Comparison of ENCODE assay signal across 27 cellular contexts in genomic region chr7:32872421-32872820, GRCh38.
"Had no signal": no experiment of that assay in that cellular context is flagged by ENCODE, and none has a peak within 500 bp of the region (broad histone marks: within the 10 kb centered on the region; RNA-seq: fewer than 3 reads in every experiment).

No MANE protein-coding gene starts in this region.

- H3K27ac ChIP-seq: ascending aorta, cardiac muscle cell, parathyroid adenoma, transverse colon, WERI-Rb-1 had no signal

- H3K4me1 Mint-ChIP-seq: brain had no signal

- H3K27me3 ChIP-seq: ascending aorta, cardiac muscle cell, dorsolateral prefrontal cortex, transverse colon had no signal

- H3K4me3 Mint-ChIP-seq: activated CD4-positive, alpha-beta memory T cell treated with anti-CD3 and anti-CD28 coated beads, Interleukin-2, amount 10 ng/mL, durations not matched to agents 7 days and 5 days; activated CD4-positive, alpha-beta T cell treated with anti-CD3 and anti-CD28 coated beads, Interleukin-2, amount 10 ng/mL, durations not matched to agents 24 days and 14 days; activated CD8-positive, alpha-beta memory T cell treated with anti-CD3 and anti-CD28 coated beads, Interleukin-2, amount 10 ng/mL, durations not matched to agents 7 days and 5 days; activated naive CD4-positive, alpha-beta T cell treated with anti-CD3 and anti-CD28 coated beads for 36 hours; activated naive CD8-positive, alpha-beta T cell treated with anti-CD3 and anti-CD28 coated beads for 36 hours; brain; naive B cell; neural crest cell; T-helper 17 cell had no signal

- H3K27ac Mint-ChIP-seq: activated CD4-positive, alpha-beta memory T cell treated with anti-CD3 and anti-CD28 coated beads, Interleukin-2, amount 10 ng/mL, durations not matched to agents 7 days and 5 days; activated CD4-positive, alpha-beta T cell treated with anti-CD3 and anti-CD28 coated beads, Interleukin-2, amount 10 ng/mL, durations not matched to agents 24 days and 14 days; activated CD8-positive, alpha-beta memory T cell treated with anti-CD3 and anti-CD28 coated beads, Interleukin-2, amount 10 ng/mL, durations not matched to agents 7 days and 5 days; activated naive CD4-positive, alpha-beta T cell treated with anti-CD3 and anti-CD28 coated beads for 36 hours; activated naive CD8-positive, alpha-beta T cell treated with anti-CD3 and anti-CD28 coated beads for 36 hours; activated T-cell treated with anti-CD3 and anti-CD28 coated beads, Interleukin-2, amount 50 U/mL, for 72 hours; T-helper 17 cell had no signal

- H3K4me1 ChIP-seq: parathyroid adenoma had no signal

- H3K4me3 ChIP-seq: ascending aorta, cardiac muscle cell, coronary artery, dorsolateral prefrontal cortex, transverse colon had no signal

- H3K9me3 ChIP-seq: ascending aorta, transverse colon had no signal

- H3K27me3 Mint-ChIP-seq: activated CD4-positive, alpha-beta memory T cell treated with anti-CD3 and anti-CD28 coated beads, Interleukin-2, amount 10 ng/mL, durations not matched to agents 7 days and 5 days; activated CD4-positive, alpha-beta T cell treated with anti-CD3 and anti-CD28 coated beads, Interleukin-2, amount 10 ng/mL, durations not matched to agents 24 days and 14 days; activated CD8-positive, alpha-beta memory T cell treated with anti-CD3 and anti-CD28 coated beads, Interleukin-2, amount 10 ng/mL, durations not matched to agents 7 days and 5 days; activated naive CD8-positive, alpha-beta T cell treated with anti-CD3 and anti-CD28 coated beads for 36 hours; brain; effector memory CD8-positive, alpha-beta T cell; naive B cell; T-helper 17 cell had no signal

- H2AFZ ChIP-seq: parathyroid adenoma had no signal

- ATAC-seq: esophagus mucosa, T-helper 17 cell had no signal

- H3K9ac ChIP-seq: parathyroid adenoma had no signal

- FAIRE-seq: islet of Langerhans had no signal

- DNase-seq: activated CD4-positive, alpha-beta memory T cell treated with anti-CD3 and anti-CD28 coated beads, Interleukin-2, amount 10 ng/mL, durations not matched to agents 7 days and 5 days; activated CD4-positive, alpha-beta T cell treated with anti-CD3 and anti-CD28 coated beads, Interleukin-2, amount 10 ng/mL, durations not matched to agents 24 days and 14 days; activated CD4-positive, CD25-positive, alpha-beta regulatory T cell treated with anti-CD3 and anti-CD28 coated beads, Interleukin-2, amount 50 U/mL, for 72 hours; activated CD8-positive, alpha-beta memory T cell treated with anti-CD3 and anti-CD28 coated beads, Interleukin-2, amount 10 ng/mL, durations not matched to agents 7 days and 5 days; activated effector memory CD4-positive, alpha-beta T cell treated with Interleukin-2 at 50 U/mL for 16 hours; activated naive CD4-positive, alpha-beta T cell treated with anti-CD3 and anti-CD28 coated beads for 36 hours; activated naive CD8-positive, alpha-beta T cell treated with anti-CD3 and anti-CD28 coated beads for 36 hours; activated T-cell treated with anti-CD3 and anti-CD28 coated beads, Interleukin-2, amount 50 U/mL, for 72 hours; dorsolateral prefrontal cortex; effector memory CD8-positive, alpha-beta T cell; foreskin fibroblast; naive B cell; nucleus accumbens; stimulated activated CD4-positive, alpha-beta T cell treated with anti-CD3 and anti-CD28 coated beads, Interleukin-2, amount 100 ng/mL, for 48 hours; stimulated activated naive CD4-positive, alpha-beta T cell treated with Interleukin-2 at 50 U/mL for 16 hours; T-helper 17 cell; T1000; transverse colon; WERI-Rb-1 had no signal

- H3K9me3 Mint-ChIP-seq: activated CD4-positive, alpha-beta memory T cell treated with anti-CD3 and anti-CD28 coated beads, Interleukin-2, amount 10 ng/mL, durations not matched to agents 7 days and 5 days; activated CD4-positive, alpha-beta T cell treated with anti-CD3 and anti-CD28 coated beads, Interleukin-2, amount 10 ng/mL, durations not matched to agents 24 days and 14 days; activated naive CD4-positive, alpha-beta T cell treated with anti-CD3 and anti-CD28 coated beads for 36 hours; activated naive CD8-positive, alpha-beta T cell treated with anti-CD3 and anti-CD28 coated beads for 36 hours; brain; effector memory CD8-positive, alpha-beta T cell; naive B cell; neural crest cell had no signal
